ENCODE assay signal across 8 cellular contexts in the genomic region with DNA sequence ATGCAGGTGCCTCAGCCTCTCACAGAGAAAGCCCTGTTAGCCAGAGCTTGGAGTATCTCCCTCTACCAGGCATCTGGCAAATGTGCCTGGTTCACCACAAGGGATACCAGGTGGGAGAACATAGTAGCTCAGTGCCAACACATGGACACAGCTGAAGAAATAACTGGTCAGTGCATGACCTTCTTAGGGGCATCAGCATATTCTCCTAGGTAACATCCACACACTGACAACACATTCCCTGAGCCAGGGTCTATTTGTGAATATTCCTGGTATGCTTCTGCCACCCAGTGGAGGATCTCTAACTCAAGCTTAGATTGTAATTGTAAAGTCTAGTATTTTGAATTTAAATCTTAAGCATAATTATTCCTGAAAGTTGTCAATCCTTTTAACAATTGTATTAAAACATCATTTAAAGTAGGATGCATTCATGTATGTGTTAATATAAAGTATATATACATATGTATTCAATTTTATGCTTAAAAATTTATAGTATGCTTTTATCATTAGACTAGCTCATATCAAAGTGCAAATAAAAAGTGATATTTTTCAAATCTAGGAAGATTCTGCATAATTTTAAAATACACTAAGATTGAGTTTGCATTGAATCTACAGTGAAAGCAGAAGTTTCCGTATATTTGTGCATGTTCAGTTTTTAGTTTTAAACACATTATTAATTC. TPM values are rescaled to one million over a fixed set of nuclear protein-coding genes. Genes with fewer than 3 reads are reported as not detected.
DNase-seq lines count a peak whose midpoint lies in the region; ATAC-seq, FAIRE-seq and TF ChIP-seq lines count a peak whose summit lies in the region.

No MANE protein-coding gene starts in this region.

- peak; percentile 73 for FAIRE-seq in bronchial epithelial cell (lab: Jason Lieb, UNC)

- no peaks in the 10 kb centered on the region for H3K27me3 Mint-ChIP-seq in natural killer cell treated with Interleukin-12 subunit alpha and Interleukin-12 subunit beta and Interleukin-15 and Interleukin-18, amount 100 ng/mL, for 72 hours

- DNase-seq in DMS79 (lab: John Stamatoyannopoulos, UW): peak; percentile 41
- DNase-seq in HK-2 (ENCODE audit: unreplicated experiment): peak; percentile 41
- peak; percentile 46 for DNase-seq in NCI-H82 treated with DMSO at 0.1 percent for 48 hours (lab: John Stamatoyannopoulos, UW; ENCODE audit: unreplicated experiment)
- peak; percentile 55 for DNase-seq in bronchial epithelial cell (ENCODE audit: low read depth)
- DNase-seq in left kidney (ENCODE audit: low read depth, low spot score): peak; percentile 82
- no peak for DNase-seq in cerebellar nuclear complex (lab: John Stamatoyannopoulos, UW)
- DNase-seq in natural killer cell treated with Interleukin-12 subunit alpha and Interleukin-12 subunit beta and Interleukin-15 and Interleukin-18, amount 100 ng/mL, for 72 hours (ENCODE audit: low spot score): no peak

- no peak overlapping the region for H3K4me3 ChIP-seq in bronchial epithelial cell (ENCODE audit: low read depth, low read length)

- ATAC-seq in GM18502 (IDR thresholded peaks at IDR 0.05; ENCODE audit: poor library complexity, unreplicated experiment): no peak
- no peak for ATAC-seq in natural killer cell treated with Interleukin-12 subunit alpha and Interleukin-12 subunit beta and Interleukin-15 and Interleukin-18, amount 100 ng/mL, for 72 hours

- H3K4me1 Mint-ChIP-seq in natural killer cell treated with Interleukin-12 subunit alpha and Interleukin-12 subunit beta and Interleukin-15 and Interleukin-18, amount 100 ng/mL, for 72 hours (ENCODE audit: low read depth in 2 of 2): no peaks in the 10 kb centered on the region

- H3K36me3 ChIP-seq in bronchial epithelial cell (ENCODE audit: control insufficient read depth, insufficient read depth, low read length): no peaks in the 10 kb centered on the region

- H3K4me3 Mint-ChIP-seq in natural killer cell treated with Interleukin-12 subunit alpha and Interleukin-12 subunit beta and Interleukin-15 and Interleukin-18, amount 100 ng/mL, for 72 hours: no peak overlapping the region

- no peak overlapping the region for H3K27ac Mint-ChIP-seq in natural killer cell treated with Interleukin-12 subunit alpha and Interleukin-12 subunit beta and Interleukin-15 and Interleukin-18, amount 100 ng/mL, for 72 hours

- H3K36me3 Mint-ChIP-seq in natural killer cell treated with Interleukin-12 subunit alpha and Interleukin-12 subunit beta and Interleukin-15 and Interleukin-18, amount 100 ng/mL, for 72 hours: no peaks in the 10 kb centered on the region

- H3K9me3 Mint-ChIP-seq in natural killer cell treated with Interleukin-12 subunit alpha and Interleukin-12 subunit beta and Interleukin-15 and Interleukin-18, amount 100 ng/mL, for 72 hours: peaks cover 1% of the 10 kb centered on the region

- peak; percentile 44 for TF ChIP-seq CTCF in bronchial epithelial cell (IDR thresholded peaks at IDR 0.05; ENCODE audit: insufficient read depth, low read length, severe bottlenecking)

- H3K27me3 ChIP-seq in bronchial epithelial cell (ENCODE audit: control insufficient read depth, insufficient read depth, low read length): no peaks in the 10 kb centered on the region

RNA-seq across cellular contexts. Expression of a gene that starts 45.3 kb away (rescaled TPM):
- total RNA-seq in bronchial epithelial cell: 8.2 and 18.6 TPM in 2 replicates
- not detected for total RNA-seq in natural killer cell treated with Interleukin-12 subunit alpha and Interleukin-12 subunit beta and Interleukin-15 and Interleukin-18, amount 100 ng/mL, for 72 hours

Comparison
In these comparisons a context has a peak if more than half of its experiments do, and no peak if none do; other contexts are left out.
1. DNase-seq: peak in DMS79 (single experiment), HK-2 (single experiment), NCI-H82 treated with DMSO at 0.1 percent for 48 hours (single experiment), bronchial epithelial cell (single experiment) and left kidney (single experiment); none in cerebellar nuclear complex (0 of 2) and natural killer cell treated with Interleukin-12 subunit alpha and Interleukin-12 subunit beta and Interleukin-15 and Interleukin-18, amount 100 ng/mL, for 72 hours (single experiment).